In genomic region chr13:59991395-59991794, GRCh38 we compare ENCODE assay signal across 32 cellular contexts.
"Had no signal": no experiment of that assay in that cellular context is flagged by ENCODE, and none has a peak within 500 bp of the region (broad histone marks: within the 10 kb centered on the region; RNA-seq: fewer than 3 reads in every experiment).

No MANE protein-coding gene starts in this region.

- FAIRE-seq: astrocyte had no signal

- H3K27ac Mint-ChIP-seq: activated CD4-positive, alpha-beta T cell treated with anti-CD3 and anti-CD28 coated beads, Interleukin-2, amount 10 ng/mL, durations not matched to agents 24 days and 14 days; activated CD8-positive, alpha-beta T cell treated with anti-CD3 and anti-CD28 coated beads for 36 hours; activated naive CD8-positive, alpha-beta T cell treated with anti-CD3 and anti-CD28 coated beads, Interleukin-2, amount 10 ng/mL, durations not matched to agents 7 days and 5 days; activated T-cell treated with anti-CD3 and anti-CD28 coated beads, Interleukin-2, amount 50 U/mL, for 72 hours; activated T-helper 17 cell treated with anti-CD3 and anti-CD28 coated beads, Interleukin-2, amount 50 U/mL, for 72 hours had no signal

- H3K27me3 ChIP-seq: adrenal gland, body of pancreas, breast epithelium, MG63, SJCRH30 had no signal

- ATAC-seq: activated CD8-positive, alpha-beta T cell treated with anti-CD3 and anti-CD28 coated beads for 36 hours; activated T-cell treated with anti-CD3 and anti-CD28 coated beads, Interleukin-2, amount 50 U/mL, for 72 hours; activated T-helper 17 cell treated with anti-CD3 and anti-CD28 coated beads, Interleukin-2, amount 50 U/mL, for 72 hours; body of pancreas; Panc1 had no signal

- H3K9me3 Mint-ChIP-seq: activated T-cell treated with anti-CD3 and anti-CD28 coated beads, Interleukin-2, amount 50 U/mL, for 72 hours had no signal

- H3K27me3 Mint-ChIP-seq: activated CD4-positive, alpha-beta T cell treated with anti-CD3 and anti-CD28 coated beads, Interleukin-2, amount 10 ng/mL, durations not matched to agents 24 days and 14 days; activated CD8-positive, alpha-beta T cell treated with anti-CD3 and anti-CD28 coated beads for 36 hours; activated naive CD8-positive, alpha-beta T cell treated with anti-CD3 and anti-CD28 coated beads, Interleukin-2, amount 10 ng/mL, durations not matched to agents 7 days and 5 days; activated T-helper 17 cell treated with anti-CD3 and anti-CD28 coated beads, Interleukin-2, amount 50 U/mL, for 72 hours had no signal

- H3K36me3 ChIP-seq: adrenal gland, breast epithelium, WERI-Rb-1 had no signal

- H3K4me1 Mint-ChIP-seq: activated CD4-positive, alpha-beta T cell treated with anti-CD3 and anti-CD28 coated beads, Interleukin-2, amount 10 ng/mL, durations not matched to agents 24 days and 14 days; activated naive CD8-positive, alpha-beta T cell treated with anti-CD3 and anti-CD28 coated beads, Interleukin-2, amount 10 ng/mL, durations not matched to agents 7 days and 5 days; activated T-helper 17 cell treated with anti-CD3 and anti-CD28 coated beads, Interleukin-2, amount 50 U/mL, for 72 hours had no signal

- H3K27ac ChIP-seq: adrenal gland, body of pancreas, breast epithelium, SJCRH30, SK-N-MC, WERI-Rb-1 had no signal

- H3K9me3 ChIP-seq: adrenal gland, body of pancreas, breast epithelium, MG63, SJCRH30 had no signal

- H3K4me1 ChIP-seq: adrenal gland, body of pancreas, breast epithelium, SJCRH30 had no signal

- H3K4me3 ChIP-seq: adrenal gland, body of pancreas, breast epithelium, MG63, SJCRH30, SK-N-MC had no signal

- H3K4me3 Mint-ChIP-seq: activated CD4-positive, alpha-beta T cell treated with anti-CD3 and anti-CD28 coated beads, Interleukin-2, amount 10 ng/mL, durations not matched to agents 24 days and 14 days; activated CD8-positive, alpha-beta T cell treated with anti-CD3 and anti-CD28 coated beads for 36 hours; activated naive CD8-positive, alpha-beta T cell treated with anti-CD3 and anti-CD28 coated beads, Interleukin-2, amount 10 ng/mL, durations not matched to agents 7 days and 5 days; activated T-cell treated with anti-CD3 and anti-CD28 coated beads, Interleukin-2, amount 50 U/mL, for 72 hours; activated T-helper 17 cell treated with anti-CD3 and anti-CD28 coated beads, Interleukin-2, amount 50 U/mL, for 72 hours had no signal

- DNase-seq: activated CD4-positive, alpha-beta T cell treated with anti-CD3 and anti-CD28 coated beads, Interleukin-2, amount 10 ng/mL, durations not matched to agents 24 days and 14 days; activated CD4-positive, alpha-beta T cell treated with anti-CD3 and anti-CD28 coated beads, Interleukin-2, amount 50 U/mL, for 4 hours; activated CD8-positive, alpha-beta T cell treated with anti-CD3 and anti-CD28 coated beads for 36 hours; activated effector memory CD4-positive, alpha-beta T cell treated with anti-CD3 and anti-CD28 coated beads, Interleukin-2, amount 50 U/mL, for 16 hours; activated naive CD4-positive, alpha-beta T cell; activated naive CD4-positive, alpha-beta T cell treated with anti-CD3 and anti-CD28 coated beads, Interleukin-2, amount 50 U/mL, for 16 hours; activated naive CD8-positive, alpha-beta T cell treated with anti-CD3 and anti-CD28 coated beads, Interleukin-2, amount 10 ng/mL, durations not matched to agents 7 days and 5 days; activated T-cell treated with anti-CD3 and anti-CD28 coated beads, Interleukin-2, amount 50 U/mL, for 1 hour; activated T-cell treated with anti-CD3 and anti-CD28 coated beads, Interleukin-2, amount 50 U/mL, for 72 hours; adrenal gland; body of pancreas; Kasumi-1; KG1; MG63; MV-4-11; NCI-H1092; NCI-H1436 treated with DMSO at 0.1 percent for 48 hours; NCI-H1694 treated with DMSO at 0.1 percent for 48 hours; NCI-H2029; NCI-H2171; NCI-H2227 treated with DMSO at 0.1 percent for 48 hours; NCI-H446; NCI-H510A treated with DMSO at 0.1 percent for 48 hours; SHP77; SJCRH30; T1000; WERI-Rb-1 had no signal
